8 cellular contexts compared by ENCODE assay signal in the genomic region with DNA sequence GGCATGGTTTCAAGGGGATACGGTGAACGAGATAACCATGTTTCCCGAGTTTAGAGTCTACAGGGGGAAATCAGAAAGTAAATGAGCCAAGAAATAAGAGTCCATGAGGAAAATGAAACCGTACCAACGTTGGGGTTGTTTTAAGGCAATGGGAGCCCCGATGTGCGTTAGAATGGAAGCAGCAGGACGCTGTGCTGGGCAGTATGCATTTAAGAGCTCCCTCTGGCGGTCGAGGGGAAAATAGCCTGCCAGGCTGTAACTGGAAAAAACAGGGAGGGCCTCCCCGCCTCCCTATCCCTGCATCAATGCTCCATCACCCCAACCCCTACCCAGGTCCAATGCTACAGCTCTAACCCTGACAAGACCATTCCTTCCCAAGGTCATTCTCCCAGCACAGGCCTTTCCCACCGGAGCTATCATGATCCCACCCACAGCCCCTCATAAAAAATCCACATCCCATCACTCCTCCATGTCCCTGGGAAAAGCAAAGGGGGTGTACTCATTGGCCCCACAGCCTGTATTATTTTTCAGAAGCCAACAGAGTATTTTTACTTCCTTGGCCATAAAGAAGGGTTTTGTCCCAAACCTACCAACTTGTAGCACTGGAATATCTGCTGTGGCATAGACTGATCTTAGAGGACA.
DNase-seq lines count a peak whose midpoint lies in the region; ATAC-seq lines count a peak whose summit lies in the region.

No MANE protein-coding gene starts in this region.

- DNase-seq in AML-193 (lab: John Stamatoyannopoulos, UW) = peak; percentile 2 to 16
- peak; percentile 81 for DNase-seq in NCI-H69 (lab: John Stamatoyannopoulos, UW)
- DNase-seq in activated T-cell treated with anti-CD3 and anti-CD28 coated beads for 48 hours (ENCODE audit: low read depth) = peak; percentile 35
- peak; percentile 10 to 84 (median 56) for DNase-seq in head of caudate nucleus
- peak; percentile 62 for DNase-seq in retina

- ATAC-seq in GM19372 (IDR thresholded peaks at IDR 0.05; ENCODE audit: low read depth, unreplicated experiment) (peak; percentile 64), HG03442 (IDR thresholded peaks at IDR 0.05; ENCODE audit: unreplicated experiment) (no peak), GM18873 (IDR thresholded peaks at IDR 0.05; ENCODE audit: low FRiP score, unreplicated experiment) (no peak)

- intact Hi-C loops in head of caudate nucleus (cut with DNase I) = loop anchor here (2.0 kb wide), 1 partner anchor 221 kb away; no protein-coding TSS in a partner anchor

Comparison
In these comparisons a context has a peak if more than half of its experiments do, and no peak if none do; other contexts are left out.
1. DNase-seq: peak in every context shown above with its lines; median percentile 81 in NCI-H69; 62 in retina; 56 in head of caudate nucleus; 35 in activated T-cell treated with anti-CD3 and anti-CD28 coated beads for 48 hours; 9 in AML-193.